13 cellular contexts compared by ENCODE assay signal in the genomic region with DNA sequence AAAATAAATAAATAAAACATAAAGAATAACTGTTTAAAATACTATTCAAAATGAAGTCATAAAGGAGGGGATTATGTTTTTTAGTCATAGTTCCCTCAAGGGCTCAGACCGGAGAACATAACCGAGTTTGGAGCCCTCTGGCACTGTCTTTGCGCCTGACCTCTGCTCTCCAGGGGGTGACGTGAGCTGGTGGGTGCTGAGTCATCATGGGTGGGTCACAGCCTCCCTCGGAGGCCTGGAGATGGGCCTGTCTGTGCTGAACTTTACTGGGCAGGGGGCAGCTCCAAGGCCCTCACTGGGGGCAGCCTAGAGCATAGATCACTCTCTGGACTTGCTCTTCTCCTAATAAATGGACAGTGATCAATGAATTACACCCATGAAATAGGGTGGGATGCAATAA. TPM values are rescaled to one million over a fixed set of nuclear protein-coding genes. Genes with fewer than 3 reads are reported as not detected.
A peak's percentile ranks its signal among the peaks of the same experiment; 100 is the strongest.
DNase-seq lines count a peak whose midpoint lies in the region.
"Had no signal": no experiment of that assay in that cellular context is flagged by ENCODE, and none has a peak within 500 bp of the region (broad histone marks: within the 10 kb centered on the region; RNA-seq: fewer than 3 reads in every experiment).

No MANE protein-coding gene starts in this region.

- in situ Hi-C loops in Caki2 (cut with HindIII; ENCODE audit: low pct_unique_long_range_greater_than_20kb, low sequenced_read_pairs), result no loop called here

- peak; percentile 51 for DNase-seq in Caki2 (ENCODE audit: low read depth)
- peak; percentile 67 for DNase-seq in HuH-7 (ENCODE audit: low spot score)
- DNase-seq in amniotic epithelial cell (ENCODE audit: low read depth), result peak; percentile 71
- peak; percentile 35 for DNase-seq in kidney tubule cell (ENCODE audit: low spot score)
- DNase-seq in kidney glomerular epithelial cell (lab: John Stamatoyannopoulos, UW), result no peak
- DNase-seq in activated CD4-positive, CD25-positive, alpha-beta regulatory T cell treated with anti-CD3 and anti-CD28 coated beads, Interleukin-2, amount 50 U/mL, for 72 hours, result no peak
- DNase-seq in SHP77 treated with DMSO at 0.1 percent for 48 hours (lab: John Stamatoyannopoulos, UW), result no peak
- DNase-seq in NAMALWA (ENCODE audit: low spot score), result no peak
- DNase-seq: adrenal gland; kidney; NCI-H2227 treated with DMSO at 0.1 percent for 48 hours; nucleus accumbens; stimulated activated CD4-positive, alpha-beta T cell treated with anti-CD3 and anti-CD28 coated beads, Interleukin-4, amount 100 ng/mL, for 4 hours had no signal

RNA-seq across cellular contexts. Expression of a gene that starts 3.1 kb away (rescaled TPM):
- total RNA-seq in Caki2 (2014; rRNA removed; shearing (Covaris generic); ENCODE audit: low replicate concordance), result 10.0 and 12.1 TPM in 2 replicates

RNA-seq across cellular contexts. Expression of a gene that starts 23.1 kb away (rescaled TPM):
- 18.4 and 31.0 TPM in 2 replicates for total RNA-seq in Caki2 (2014; rRNA removed; shearing (Covaris generic); ENCODE audit: low replicate concordance)

RNA-seq across cellular contexts. Expression of a gene that starts 45.7 kb away (rescaled TPM):
- total RNA-seq in Caki2 (2014; rRNA removed; shearing (Covaris generic); ENCODE audit: low replicate concordance), result 48.8 TPM in 2 replicates

RNA-seq across cellular contexts. Expression of a gene that starts 47.4 kb away (rescaled TPM):
- total RNA-seq in Caki2 (2014; rRNA removed; shearing (Covaris generic); ENCODE audit: low replicate concordance), result 33.0 and 34.1 TPM in 2 replicates

RNA-seq across cellular contexts. Expression of a gene that starts 57.0 kb away (rescaled TPM):
- total RNA-seq in Caki2 (2014; rRNA removed; shearing (Covaris generic); ENCODE audit: low replicate concordance), result 101 and 105 TPM in 2 replicates

Comparison
In these comparisons a context has a peak if more than half of its experiments do, and no peak if none do; other contexts are left out.
1. DNase-seq: peak in Caki2 (single experiment), HuH-7 (single experiment), amniotic epithelial cell (single experiment) and kidney tubule cell (single experiment); none in kidney glomerular epithelial cell (single experiment), activated CD4-positive, CD25-positive, alpha-beta regulatory T cell treated with anti-CD3 and anti-CD28 coated beads, Interleukin-2, amount 50 U/mL, for 72 hours (single experiment), SHP77 treated with DMSO at 0.1 percent for 48 hours (single experiment) and NAMALWA (single experiment).